In the genomic region with DNA sequence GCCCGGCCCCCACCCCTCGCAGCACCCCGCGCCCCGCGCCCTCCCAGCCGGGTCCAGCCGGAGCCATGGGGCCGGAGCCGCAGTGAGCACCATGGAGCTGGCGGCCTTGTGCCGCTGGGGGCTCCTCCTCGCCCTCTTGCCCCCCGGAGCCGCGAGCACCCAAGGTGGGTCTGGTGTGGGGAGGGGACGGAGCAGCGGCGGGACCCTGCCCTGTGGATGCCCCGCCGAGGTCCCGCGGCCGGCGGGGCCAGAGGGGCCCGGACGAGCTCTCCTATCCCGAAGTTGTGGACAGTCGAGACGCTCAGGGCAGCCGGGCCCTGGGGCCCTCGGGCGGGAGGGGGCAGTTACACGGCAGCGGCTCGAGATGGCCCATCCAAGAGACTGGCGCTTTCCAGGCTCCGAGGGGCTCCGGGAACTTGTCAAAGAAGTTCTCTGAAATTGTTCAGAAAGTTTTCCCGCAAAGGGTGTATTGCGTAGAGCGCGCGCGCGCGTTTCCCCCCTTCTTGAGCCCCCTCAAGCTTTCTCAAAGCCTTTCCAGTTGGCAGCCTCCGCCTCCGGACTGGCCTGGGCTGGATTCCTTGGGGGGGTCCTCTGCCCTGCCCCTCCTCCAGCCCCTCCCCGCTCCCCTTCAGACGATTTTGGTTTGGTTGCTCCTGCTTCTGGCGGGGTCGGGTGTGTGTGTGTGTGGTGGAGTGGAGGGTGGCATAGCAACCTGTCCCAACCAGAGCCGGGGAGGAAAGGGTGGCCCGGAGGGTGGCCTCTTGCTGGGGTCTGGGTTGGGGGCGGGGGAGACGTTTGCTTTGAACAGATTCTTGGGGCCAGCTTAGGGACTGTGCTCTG, we compare ENCODE assay signal across 9 cellular contexts. TPM values are rescaled to one million over a fixed set of nuclear protein-coding genes. Genes with fewer than 3 reads are reported as not detected.
DNase-seq lines count a peak whose midpoint lies in the region; ATAC-seq, FAIRE-seq and TF ChIP-seq lines count a peak whose summit lies in the region.
"Had no signal": no experiment of that assay in that cellular context is flagged by ENCODE, and none has a peak within 500 bp of the region (broad histone marks: within the 10 kb centered on the region; RNA-seq: fewer than 3 reads in every experiment).

No MANE protein-coding gene starts in this region.

- H3K9me2 ChIP-seq in GM23338 (ENCODE audit: insufficient read depth) = no peaks in the 10 kb centered on the region

- peak overlapping the region; percentile 83; the same call in 1 of the 2 replicates for H3K27ac ChIP-seq in GM23338 (ENCODE audit: low read depth)

- peak overlapping the region; percentile 97 for H3K4me3 Mint-ChIP-seq in GM23338
- no peak overlapping the region for H3K4me3 Mint-ChIP-seq in T-helper 17 cell

- H3K4me1 Mint-ChIP-seq in GM23338 = peaks cover 72% of the 10 kb centered on the region
- H3K4me1 Mint-ChIP-seq in T-helper 17 cell = peaks cover 7% of the 10 kb centered on the region

- H2AFZ ChIP-seq in GM23338 = 0 out of 2 replicates have a peak overlapping the region, but pooled peaks have one; percentile 47

- DNase-seq in GM23338 (ENCODE audit: low spot score) (peak; percentile 54), bronchial epithelial cell (ENCODE audit: low read depth) (no peak), iris pigment epithelial cell (ENCODE audit: low read depth) (peak; percentile 38), occipital lobe (lab: John Stamatoyannopoulos, UW) (no peak), T-helper 17 cell (no peak)
- DNase-seq: NCI-H526 treated with DMSO at 0.1 percent for 48 hours had no signal

- peak overlapping the region; percentile 89 for H3K9ac ChIP-seq in skeletal muscle satellite cell (ENCODE audit: low read depth, low read length)

- no peaks in the 10 kb centered on the region for H3K36me3 ChIP-seq in GM23338 (ENCODE audit: insufficient read depth)
- no peaks in the 10 kb centered on the region for H3K36me3 ChIP-seq in bronchial epithelial cell (ENCODE audit: control insufficient read depth, insufficient read depth, low read length)
- H3K36me3 ChIP-seq in skeletal muscle satellite cell (ENCODE audit: insufficient read depth, low read length) = peaks cover 5% of the 10 kb centered on the region

- peaks cover 8% of the 10 kb centered on the region for H3F3A ChIP-seq in GM23338 (replicated peaks; ENCODE audit: low read depth)

- ATAC-seq in GM23338 = peak; percentile 10
- no peak for ATAC-seq in HG03571 (IDR thresholded peaks at IDR 0.05; ENCODE audit: unreplicated experiment)
- no peak for ATAC-seq in T-helper 17 cell
- no peak for ATAC-seq in activated CD4-positive, CD25-positive, alpha-beta regulatory T cell treated with anti-CD3 and anti-CD28 coated beads, Interleukin-2, amount 50 U/mL, for 24 hours

- peak overlapping the region; percentile 97 for H3K4me3 ChIP-seq in GM23338
- peak overlapping the region; percentile 81 for H3K4me3 ChIP-seq in bronchial epithelial cell (ENCODE audit: low read depth, low read length)
- peak overlapping the region; percentile 91 for H3K4me3 ChIP-seq in skeletal muscle satellite cell (ENCODE audit: low read length)

- H3K36me3 Mint-ChIP-seq in GM23338 (ENCODE audit: low read depth) = peaks cover 22% of the 10 kb centered on the region
- peaks cover 9% of the 10 kb centered on the region for H3K36me3 Mint-ChIP-seq in T-helper 17 cell (ENCODE audit: low read depth)

- H3K27me3 ChIP-seq in GM23338 (ENCODE audit: insufficient read depth) (no peaks in the 10 kb centered on the region), bronchial epithelial cell (ENCODE audit: control insufficient read depth, insufficient read depth, low read length) (no peaks in the 10 kb centered on the region), skeletal muscle satellite cell (ENCODE audit: control insufficient read depth, insufficient read depth, low read length) (no peaks in the 10 kb centered on the region)

- H3K4me1 ChIP-seq in GM23338 (ENCODE audit: insufficient read depth) (peaks cover 75% of the 10 kb centered on the region), skeletal muscle satellite cell (ENCODE audit: control insufficient read depth, insufficient read depth, low read length) (peaks cover 16% of the 10 kb centered on the region)

- H3K4me2 ChIP-seq in GM23338 (peak overlapping the region; percentile 75), skeletal muscle satellite cell (ENCODE audit: low read length) (peak overlapping the region; percentile 99)

- no peaks in the 10 kb centered on the region for H3K9me3 ChIP-seq in skeletal muscle satellite cell (replicated peaks; ENCODE audit: low read length)
- no peaks in the 10 kb centered on the region for H3K9me3 ChIP-seq in T-helper 17 cell (ENCODE audit: control insufficient read depth, low read length, poor library complexity, severe bottlenecking)

- TF ChIP-seq CTCF in GM23338 (conservative IDR thresholded peaks at IDR 0.05; ENCODE audit: low read depth in 2 of 2) (no peak; a peak in 1 of 4 replicates), bronchial epithelial cell (IDR thresholded peaks at IDR 0.05; ENCODE audit: insufficient read depth, low read length, severe bottlenecking) (no peak)

- no peaks in the 10 kb centered on the region for H3K9me3 Mint-ChIP-seq in GM23338

- H3K27ac Mint-ChIP-seq in GM23338 (peak overlapping the region; percentile 61), T-helper 17 cell (no peak overlapping the region)

- no peak for FAIRE-seq in bronchial epithelial cell (lab: Jason Lieb, UNC)

- H3K27me3 Mint-ChIP-seq in GM23338 (ENCODE audit: insufficient read depth, low read depth, poor library complexity) (peaks cover 12% of the 10 kb centered on the region), T-helper 17 cell (peaks cover 37% of the 10 kb centered on the region)

- peaks cover 79% of the 10 kb centered on the region for H3K79me2 ChIP-seq in GM23338 (replicated peaks; ENCODE audit: insufficient read depth)

- peaks cover 19% of the 10 kb centered on the region for H4K20me1 ChIP-seq in GM23338 (replicated peaks; ENCODE audit: insufficient read depth)

TF ChIP-seq in GM23338, 12 proteins besides CTCF, POLR2A, EP300 and RAD21 (continues in another document):
- no peak for TF ChIP-seq ZNF331 (CRISPR knock-in tag; IDR thresholded peaks at IDR 0.05; ENCODE audit: low read depth)

RNA-seq across cellular contexts. Expression of gene ERBB2, which starts 0.5 kb away (rescaled TPM):
- total RNA-seq in GM23338 (2014; rRNA removed; shearing (Covaris generic)) = 193 and 196 TPM in 2 replicates
- polyA plus RNA-seq in GM23338 (2016; fragmentation: Nextera tagmentation; extraction: Ambion mirVana) = 44.9 and 46.2 TPM in 2 replicates
- total RNA-seq in bronchial epithelial cell = 32.1 and 62.3 TPM in 2 replicates
- total RNA-seq in skeletal muscle satellite cell (2012; rRNA removed) = 23.6 and 27.5 TPM in 2 replicates
- total RNA-seq in occipital lobe = 10.1 TPM
- 1 to 10 TPM; 1.3 to 3.5 TPM for total RNA-seq in T-helper 17 cell

RNA-seq across cellular contexts. Expression of gene PGAP3, which starts 12.5 kb away (rescaled TPM):
- 10.7 and 12.8 TPM in 2 replicates for total RNA-seq in GM23338 (2014; rRNA removed; shearing (Covaris generic))
- 7.0 and 8.2 TPM in 2 replicates for polyA plus RNA-seq in GM23338 (2016; fragmentation: Nextera tagmentation; extraction: Ambion mirVana)
- total RNA-seq in bronchial epithelial cell (10.8 TPM in 2 replicates), occipital lobe (8.9 TPM), T-helper 17 cell (10 to 100 TPM; 28.8 to 31.3 TPM)
- 5.6 and 7.0 TPM in 2 replicates for total RNA-seq in skeletal muscle satellite cell (2012; rRNA removed)

RNA-seq across cellular contexts. Expression of gene MIEN1, which starts 30.0 kb away (rescaled TPM):
- 24.3 and 37.1 TPM in 2 replicates for total RNA-seq in GM23338 (2014; rRNA removed; shearing (Covaris generic))
- 91.8 and 106 TPM in 2 replicates for polyA plus RNA-seq in GM23338 (2016; fragmentation: Nextera tagmentation; extraction: Ambion mirVana)
- 26.6 and 34.1 TPM in 2 replicates for total RNA-seq in bronchial epithelial cell
- 18.3 and 23.2 TPM in 2 replicates for total RNA-seq in skeletal muscle satellite cell (2012; rRNA removed)
- total RNA-seq in occipital lobe = 10.1 TPM
- total RNA-seq in T-helper 17 cell = 10 to 100 TPM; 36.9 to 41.8 TPM

RNA-seq across cellular contexts. Expression of gene PNMT, which starts 32.1 kb away (rescaled TPM):
- total RNA-seq in GM23338 (2014; rRNA removed; shearing (Covaris generic)) = 1.9 and 2.3 TPM in 2 replicates
- polyA plus RNA-seq in GM23338 (2016; fragmentation: Nextera tagmentation; extraction: Ambion mirVana) = 2.5 and 4.4 TPM in 2 replicates
- total RNA-seq in bronchial epithelial cell (not detected in 2 replicates), occipital lobe (2.2 TPM), T-helper 17 cell (not detected)
- 0.25 TPM in 1 of 2 replicates, not detected in the other for total RNA-seq in skeletal muscle satellite cell (2012; rRNA removed)

RNA-seq across cellular contexts. Expression of gene TCAP, which starts 35.2 kb away (rescaled TPM):
- total RNA-seq in GM23338 (2014; rRNA removed; shearing (Covaris generic)) = 0.74 and 2.1 TPM in 2 replicates
- polyA plus RNA-seq in GM23338 (2016; fragmentation: Nextera tagmentation; extraction: Ambion mirVana) = 0.61 and 0.80 TPM in 2 replicates
- 0.51 TPM in 1 of 2 replicates, not detected in the other for total RNA-seq in bronchial epithelial cell
- under 0.01 and 0.22 TPM in 2 replicates for total RNA-seq in skeletal muscle satellite cell (2012; rRNA removed)
- total RNA-seq in occipital lobe = 0.47 TPM
- 1 to 10 TPM; 1.5 to 3.1 TPM for total RNA-seq in T-helper 17 cell

Comparison
In these comparisons a context has a peak if more than half of its experiments do, and no peak if none do; other contexts are left out.
1. DNase-seq: peak in GM23338 (single experiment) and iris pigment epithelial cell (single experiment); none in bronchial epithelial cell (single experiment), occipital lobe (single experiment) and T-helper 17 cell (0 of 3).
2. Peak in every context shown above with its lines, with median percentiles within 50 percentile points of each other: H3K4me3 ChIP-seq.